28 cellular contexts compared by ENCODE assay signal in the genomic region with DNA sequence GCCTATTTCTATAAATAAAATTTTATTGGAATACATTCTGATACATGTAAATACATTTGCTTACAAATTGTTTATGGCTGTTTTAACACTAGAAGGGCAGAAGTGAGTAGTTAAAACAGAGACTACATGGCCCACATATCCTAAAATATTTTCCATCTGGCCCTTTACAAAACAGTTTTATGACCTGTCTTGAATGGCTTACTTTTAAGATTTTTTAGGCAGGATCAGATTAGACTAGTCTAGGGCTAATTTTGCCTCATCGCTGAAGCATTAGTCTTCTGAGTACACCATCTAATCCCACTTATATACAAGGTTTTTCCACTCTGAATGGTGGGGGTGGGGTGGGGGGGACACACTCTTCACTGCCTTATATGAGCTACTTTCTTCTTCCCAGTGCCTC.
"Had no signal": no experiment of that assay in that cellular context is flagged by ENCODE, and none has a peak within 500 bp of the region (broad histone marks: within the 10 kb centered on the region; RNA-seq: fewer than 3 reads in every experiment).

No MANE protein-coding gene starts in this region.

- H3K4me3 ChIP-seq: stomach, suprapubic skin, testis, thoracic aorta, thyroid gland, tibial artery, tibial nerve, transverse colon, upper lobe of left lung, upper lobe of right lung, uterus, vagina had no signal

- H3K9me3 Mint-ChIP-seq: stimulated activated effector memory CD8-positive, alpha-beta T cell treated with anti-CD3 and anti-CD28 coated beads, Interleukin-12 subunit alpha, Interleukin-12 subunit beta, amount 100 ng/mL, for 72 hours; stimulated activated memory B cell treated with anti-CD40 and anti-IgM and Interleukin-4, amounts not matched to agents 10 μg/mL and 1 μg/mL and 100 μg/mL, for 72 hours; stimulated activated naive CD8-positive, alpha-beta T cell treated with anti-CD3 and anti-CD28 coated beads, Interleukin-15, amount 100 ng/mL, for 72 hours; stimulated activated naive CD8-positive, alpha-beta T cell treated with anti-CD3 and anti-CD28 coated beads, Interleukin-15, Interleukin-2, amounts not matched to agents 100 ng/mL and 50 ng/mL, for 24 hours; type B pancreatic cell had no signal

- H3K36me3 ChIP-seq: stomach, suprapubic skin, thoracic aorta, thyroid gland, tibial artery, tibial nerve, transverse colon, upper lobe of left lung, upper lobe of right lung, uterus, vagina had no signal

- ATAC-seq: stimulated activated effector memory CD8-positive, alpha-beta T cell treated with anti-CD3 and anti-CD28 coated beads, Interleukin-12 subunit alpha, Interleukin-12 subunit beta, amount 100 ng/mL, for 72 hours; stimulated activated memory B cell treated with anti-CD40 and anti-IgM and Interleukin-4, amounts not matched to agents 10 μg/mL and 1 μg/mL and 100 μg/mL, for 72 hours; stimulated activated naive CD8-positive, alpha-beta T cell treated with anti-CD3 and anti-CD28 coated beads, Interleukin-15, amount 100 ng/mL, for 72 hours; stimulated activated naive CD8-positive, alpha-beta T cell treated with anti-CD3 and anti-CD28 coated beads, Interleukin-15, Interleukin-2, amounts not matched to agents 100 U/mL and 50 U/mL, for 24 hours; upper lobe of right lung had no signal

- H3K36me3 Mint-ChIP-seq: stimulated activated effector memory CD8-positive, alpha-beta T cell treated with anti-CD3 and anti-CD28 coated beads, Interleukin-12 subunit alpha, Interleukin-12 subunit beta, amount 100 ng/mL, for 72 hours; stimulated activated memory B cell treated with anti-CD40 and anti-IgM and Interleukin-4, amounts not matched to agents 10 μg/mL and 1 μg/mL and 100 μg/mL, for 72 hours had no signal

- H3K27ac Mint-ChIP-seq: stimulated activated effector memory CD8-positive, alpha-beta T cell treated with anti-CD3 and anti-CD28 coated beads, Interleukin-12 subunit alpha, Interleukin-12 subunit beta, amount 100 ng/mL, for 72 hours; stimulated activated memory B cell treated with anti-CD40 and anti-IgM and Interleukin-4, amounts not matched to agents 10 μg/mL and 1 μg/mL and 100 μg/mL, for 72 hours; stimulated activated naive CD8-positive, alpha-beta T cell treated with anti-CD3 and anti-CD28 coated beads, Interleukin-15, amount 100 ng/mL, for 72 hours; stimulated activated naive CD8-positive, alpha-beta T cell treated with anti-CD3 and anti-CD28 coated beads, Interleukin-15, Interleukin-2, amounts not matched to agents 100 ng/mL and 50 ng/mL, for 24 hours; type B pancreatic cell had no signal

- H3K4me3 Mint-ChIP-seq: stimulated activated effector memory CD8-positive, alpha-beta T cell treated with anti-CD3 and anti-CD28 coated beads, Interleukin-12 subunit alpha, Interleukin-12 subunit beta, amount 100 ng/mL, for 72 hours; stimulated activated memory B cell treated with anti-CD40 and anti-IgM and Interleukin-4, amounts not matched to agents 10 μg/mL and 1 μg/mL and 100 μg/mL, for 72 hours; stimulated activated naive CD8-positive, alpha-beta T cell treated with anti-CD3 and anti-CD28 coated beads, Interleukin-15, amount 100 ng/mL, for 72 hours; stimulated activated naive CD8-positive, alpha-beta T cell treated with anti-CD3 and anti-CD28 coated beads, Interleukin-15, Interleukin-2, amounts not matched to agents 100 ng/mL and 50 ng/mL, for 24 hours; type B pancreatic cell had no signal

- H3K27ac ChIP-seq: stomach, suprapubic skin, testis, thoracic aorta, thyroid gland, tibial artery, tibial nerve, transverse colon, upper lobe of left lung, upper lobe of right lung, uterus, vagina had no signal

- DNase-seq: stimulated activated CD4-positive, alpha-beta T cell treated with anti-CD3 and anti-CD28 coated beads, Interleukin-2, amount 100 ng/mL, for 48 hours; stimulated activated CD4-positive, alpha-beta T cell treated with anti-CD3 and anti-CD28 coated beads, Interleukin-4, amount 100 ng/mL, for 1 hour; stimulated activated CD4-positive, alpha-beta T cell treated with anti-CD3 and anti-CD28 coated beads, Interleukin-4, amount 100 ng/mL, for 24 hours; stimulated activated CD4-positive, alpha-beta T cell treated with anti-CD3 and anti-CD28 coated beads, Interleukin-4, amount 100 ng/mL, for 4 hours; stimulated activated CD8-positive, alpha-beta memory T cell treated with anti-CD3 and anti-CD28 coated beads, Interleukin-4, amount 100 ng/mL, for 48 hours; stimulated activated naive CD4-positive, alpha-beta T cell; stimulated activated naive CD4-positive, alpha-beta T cell treated with Interleukin-2 at 50 U/mL for 16 hours; stimulated activated naive CD8-positive, alpha-beta T cell treated with anti-CD3 and anti-CD28 coated beads, Interleukin-15, amount 100 ng/mL, for 72 hours; stimulated activated naive CD8-positive, alpha-beta T cell treated with anti-CD3 and anti-CD28 coated beads, Interleukin-15, Interleukin-2, amounts not matched to agents 100 U/mL and 50 U/mL, for 24 hours; stomach; substantia nigra; testis; thyroid gland; tibial artery; transverse colon; trophoblast cell; upper lobe of left lung; upper lobe of right lung; uterus had no signal

- FAIRE-seq: urothelium cell line had no signal

- H3K9me3 ChIP-seq: stomach, suprapubic skin, testis, thoracic aorta, thyroid gland, tibial artery, transverse colon, upper lobe of left lung, upper lobe of right lung, vagina had no signal

- H3K27me3 ChIP-seq: stomach, suprapubic skin, testis, thyroid gland, tibial artery, tibial nerve, transverse colon, upper lobe of left lung, upper lobe of right lung, uterus, vagina had no signal

- H3K27me3 Mint-ChIP-seq: stimulated activated memory B cell treated with anti-CD40 and anti-IgM and Interleukin-4, amounts not matched to agents 10 μg/mL and 1 μg/mL and 100 μg/mL, for 72 hours; stimulated activated naive CD8-positive, alpha-beta T cell treated with anti-CD3 and anti-CD28 coated beads, Interleukin-15, amount 100 ng/mL, for 72 hours; stimulated activated naive CD8-positive, alpha-beta T cell treated with anti-CD3 and anti-CD28 coated beads, Interleukin-15, Interleukin-2, amounts not matched to agents 100 ng/mL and 50 ng/mL, for 24 hours; type B pancreatic cell had no signal

- H3K4me1 Mint-ChIP-seq: stimulated activated effector memory CD8-positive, alpha-beta T cell treated with anti-CD3 and anti-CD28 coated beads, Interleukin-12 subunit alpha, Interleukin-12 subunit beta, amount 100 ng/mL, for 72 hours had no signal

- H3K4me1 ChIP-seq: stomach, suprapubic skin, testis, thyroid gland, tibial nerve, upper lobe of left lung, upper lobe of right lung, uterus, vagina had no signal
